ENCODE assay signal across 7 cellular contexts in genomic region chr19:18557474-18558201, GRCh38. TPM values are rescaled to one million over a fixed set of nuclear protein-coding genes. Genes with fewer than 3 reads are reported as not detected.
DNase-seq lines count a peak whose midpoint lies in the region; ATAC-seq, FAIRE-seq and TF ChIP-seq lines count a peak whose summit lies in the region.

Gene KXD1, plus strand, starts transcription at chr19:18557870. Its CDS starts 4,187 bp downstream, at chr19:18562057.

- 0 to 1% methylated on average over 14 to 57 of the region's 57 CpGs for WGBS in body of pancreas, 2 donors
- 0% methylated on average over 57 of the region's 57 CpGs for WGBS in sigmoid colon, 2 donors

- H3K36me3 ChIP-seq in body of pancreas (replicated peaks in 1 of 2; ENCODE audit: insufficient read depth in 1 of 2, low read depth in 2 of 2) (peaks cover 0 to under 1% of the 10 kb centered on the region in 2 donors), sigmoid colon (peaks cover 0 to 13% (median 5%) of the 10 kb centered on the region in 4 donors)

- TF ChIP-seq CTCF in body of pancreas (IDR thresholded peaks at IDR 0.05) (peak in 2 of 7 experiments; percentile 7 to 13), sigmoid colon (IDR thresholded peaks at IDR 0.05) (no peak)

- peak in 2 of 4 donors; percentile 18 to 87 for TF ChIP-seq EP300 in sigmoid colon (IDR thresholded peaks at IDR 0.05)

- H3K27ac ChIP-seq in body of pancreas (peak within 1 kb of the TSS; percentile 79 to 96 (median 92)), sigmoid colon (peak within 1 kb of the TSS; percentile 86 to 98 (median 92))

- H3K27me3 ChIP-seq in body of pancreas = no peaks in the 10 kb centered on the region
- no peaks in the 10 kb centered on the region for H3K27me3 ChIP-seq in sigmoid colon

- H3K9me3 ChIP-seq in body of pancreas = no peaks in the 10 kb centered on the region
- no peaks in the 10 kb centered on the region for H3K9me3 ChIP-seq in sigmoid colon

- peak; percentile 76 for FAIRE-seq in TTC549 (lab: Jason Lieb, UNC)

- peak; percentile 94 for DNase-seq in NCI-H2107 treated with DMSO at 0.1 percent for 48 hours (lab: John Stamatoyannopoulos, UW; ENCODE audit: unreplicated experiment)
- peak; percentile 98 to 99 (median 99) for DNase-seq in body of pancreas
- DNase-seq in iPS DF 4.7 (ENCODE audit: extremely low read depth, low spot score) = peak; percentile 89
- peak; percentile 99 for DNase-seq in sigmoid colon

- peaks cover 15% of the 10 kb centered on the region for H3K4me1 ChIP-seq in body of pancreas
- H3K4me1 ChIP-seq in sigmoid colon = peaks cover 0 to 16% (median 7%) of the 10 kb centered on the region in 4 donors

- ATAC-seq in GM18519 (IDR thresholded peaks at IDR 0.05; ENCODE audit: low FRiP score, unreplicated experiment) = peak; percentile 88
- ATAC-seq in HG03060 (IDR thresholded peaks at IDR 0.05; ENCODE audit: low read depth, unreplicated experiment) = peak; percentile 92
- peak; percentile 100 for ATAC-seq in body of pancreas

- intact Hi-C loops in body of pancreas (cut with DNase I) (no loop called here), sigmoid colon (cut with DNase I) (loop anchor here (1.0 kb wide), 1 partner anchor 35 kb away; the partner anchor contains the start of gene ELL)

- peak within 1 kb of the TSS; percentile 57 to 81 for H3K4me3 ChIP-seq in body of pancreas
- H3K4me3 ChIP-seq in sigmoid colon = peak within 1 kb of the TSS; percentile 56 to 95 (median 77)

- TF ChIP-seq POLR2A in body of pancreas (IDR thresholded peaks at IDR 0.05) (peak; percentile 59 to 77 (median 67)), sigmoid colon (IDR thresholded peaks at IDR 0.05) (peak; percentile 61 to 71)

RNA-seq across cellular contexts. Expression of gene KXD1, which starts in this region (rescaled TPM):
- total RNA-seq in body of pancreas (10 to 100 TPM; 62.6 to 71.1 TPM), sigmoid colon (100 to 1,000 TPM; 107 to 122 (median 120) TPM)
- 100 to 1,000 TPM in 1 of 3 donors, 10 to 100 TPM in 2; 84.9 to 118 (median 93.2) TPM for polyA plus RNA-seq in sigmoid colon

Comparison
In these comparisons a context has a peak if more than half of its experiments do, and no peak if none do; other contexts are left out.
1. Peak in every context shown above with its lines: DNase-seq, ATAC-seq, H3K4me3 ChIP-seq and H3K27ac ChIP-seq.